Comparison of ENCODE assay signal across 34 cellular contexts in genomic region chr2:233338046-233338445, GRCh38. TPM values are rescaled to one million over a fixed set of nuclear protein-coding genes. Genes with fewer than 3 reads are reported as not detected.
DNase-seq lines count a peak whose midpoint lies in the region; ATAC-seq, FAIRE-seq and TF ChIP-seq lines count a peak whose summit lies in the region.
"Had no signal": no experiment of that assay in that cellular context is flagged by ENCODE, and none has a peak within 500 bp of the region (broad histone marks: within the 10 kb centered on the region; RNA-seq: fewer than 3 reads in every experiment).

No MANE protein-coding gene starts in this region.

- H3K36me3 ChIP-seq in K562 (ENCODE audit: control insufficient read depth, insufficient read depth, low read length) (no peaks in the 10 kb centered on the region), tibial nerve (no peaks in the 10 kb centered on the region)
- H3K36me3 ChIP-seq: brain microvascular endothelial cell, colonic mucosa, left ventricle myocardium inferior, ovary, thoracic aorta had no signal

- peak overlapping the region; percentile 55 for H3K27ac Mint-ChIP-seq in activated naive CD4-positive, alpha-beta T cell treated with anti-CD3 and anti-CD28 coated beads, Interleukin-2, amount 50 U/mL, for 24 hours
- H3K27ac Mint-ChIP-seq in activated naive CD4-positive, alpha-beta T cell treated with anti-CD3 and anti-CD28 coated beads for 36 hours, result no peak overlapping the region
- H3K27ac Mint-ChIP-seq in stimulated activated effector memory CD8-positive, alpha-beta T cell treated with anti-CD3 and anti-CD28 coated beads, Interleukin-12 subunit alpha, Interleukin-12 subunit beta, amount 100 ng/mL, for 72 hours, result peak overlapping the region; percentile 69
- H3K27ac Mint-ChIP-seq: effector memory CD8-positive, alpha-beta T cell; mesothelial cell of epicardium; natural killer cell; T-helper 17 cell had no signal

- POLR2A ChIA-PET in K562 (lab: Yijun Ruan, JAX), result interaction anchor here (0.8 to 0.9 kb wide), 2 partner anchors 9 to 11 kb away, joined by 3 to 4 read pairs; no protein-coding TSS in a partner anchor

- no peaks in the 10 kb centered on the region for H3K9me3 Mint-ChIP-seq in activated naive CD4-positive, alpha-beta T cell treated with anti-CD3 and anti-CD28 coated beads, Interleukin-2, amount 50 U/mL, for 24 hours
- no peaks in the 10 kb centered on the region for H3K9me3 Mint-ChIP-seq in activated naive CD4-positive, alpha-beta T cell treated with anti-CD3 and anti-CD28 coated beads for 36 hours
- H3K9me3 Mint-ChIP-seq in stimulated activated effector memory CD8-positive, alpha-beta T cell treated with anti-CD3 and anti-CD28 coated beads, Interleukin-12 subunit alpha, Interleukin-12 subunit beta, amount 100 ng/mL, for 72 hours, result no peaks in the 10 kb centered on the region
- H3K9me3 Mint-ChIP-seq: effector memory CD8-positive, alpha-beta T cell; natural killer cell had no signal

- H3K27ac ChIP-seq in K562 (ENCODE audit: extremely low read depth, low read depth, low read length) (no peak overlapping the region), tibial nerve (no peak overlapping the region)
- H3K27ac ChIP-seq: brain microvascular endothelial cell, colonic mucosa, left ventricle myocardium inferior, ovary, thoracic aorta had no signal

- no peaks in the 10 kb centered on the region for H3K9me1 ChIP-seq in K562 (ENCODE audit: control insufficient read depth, insufficient read depth, low read length)

- BruUV-seq in K562 (replicated peaks; lab: Mats Ljungman, UMichigan), result no TSS peak

- TF ChIP-seq POLR2A in NB4 (IDR thresholded peaks at IDR 0.05; ENCODE audit: extremely low read depth, insufficient read length) (no peak), K562 (conservative IDR thresholded peaks at IDR 0.05) (no peak), tibial nerve (IDR thresholded peaks at IDR 0.05) (no peak)

- no peak overlapping the region for H3K4me2 ChIP-seq in K562 (ENCODE audit: insufficient read depth, low read length)

- CTCF ChIA-PET in activated naive CD4-positive, alpha-beta T cell treated with anti-CD3 and anti-CD28 coated beads for 36 hours (lab: Charles Lee), result interaction anchor here (0.9 kb wide), 1 partner anchor 16 kb away, joined by 3 read pairs; no protein-coding TSS in a partner anchor
- CTCF ChIA-PET in K562 (lab: Yijun Ruan, JAX; ENCODE audit: low intra/inter-chr PET ratio), result no interaction called here

- no peak for DNase-seq in activated naive CD4-positive, alpha-beta T cell treated with anti-CD3 and anti-CD28 coated beads for 36 hours
- DNase-seq in NB4 (ENCODE audit: low read depth) (peak; percentile 80), K562 (ENCODE audit: extremely low read depth in 1 of 4, low spot score in 3 of 4) (no peak), tibial nerve (ENCODE audit: low spot score in 2 of 2) (no peak), germinal center (ENCODE audit: low spot score) (no peak)
- no peak for DNase-seq in stimulated activated effector memory CD8-positive, alpha-beta T cell treated with anti-CD3 and anti-CD28 coated beads, Interleukin-12 subunit alpha, Interleukin-12 subunit beta, amount 100 ng/mL, for 72 hours (ENCODE audit: low spot score in 2 of 2)
- DNase-seq: ACHN; activated CD4-positive, alpha-beta T cell treated with anti-CD3 and anti-CD28 coated beads for 48 hours; activated CD8-positive, alpha-beta memory T cell treated with anti-CD3 and anti-CD28 coated beads, Interleukin-2, amount 50 U/mL, for 4 hours; brain microvascular endothelial cell; colonic mucosa; effector memory CD8-positive, alpha-beta T cell; KG1; left ventricle myocardium inferior; MM.1S; natural killer cell; NCI-H146; NCI-H526; right cardiac atrium; RPMI8226; stimulated activated CD4-positive, alpha-beta T cell treated with anti-CD3 and anti-CD28 coated beads, Interleukin-12 subunit alpha, Interleukin-12 subunit beta, amount 100 ng/mL, for 4 hours; stimulated activated CD4-positive, alpha-beta T cell treated with anti-CD3 and anti-CD28 coated beads, Interleukin-4, amount 100 ng/mL, for 24 hours; stimulated activated naive CD8-positive, alpha-beta T cell treated with anti-CD3 and anti-CD28 coated beads, Interleukin-15, Interleukin-2, amounts not matched to agents 100 U/mL and 50 U/mL, for 24 hours; T-helper 17 cell had no signal

- in situ Hi-C loops in K562 (cut with MboI), result no loop called here

- TF ChIP-seq CTCF in NB4 (IDR thresholded peaks at IDR 0.05; ENCODE audit: low read depth, low read length) (no peak), K562 (IDR thresholded peaks at IDR 0.05 in 2 of 3, conservative IDR thresholded peaks at IDR 0.05 in 1 of 3; ENCODE audit: insufficient read depth in 2 of 3, low read depth in 1 of 3, low read length in 3 of 3) (0 out of 6 replicates have a peak, but pooled peaks of 1 of the 3 experiments have one; percentile 5), tibial nerve (IDR thresholded peaks at IDR 0.05) (no peak)

- H3K9me3 ChIP-seq in K562 (replicated peaks; ENCODE audit: control insufficient read depth, insufficient read depth, low read depth, low read length) (no peaks in the 10 kb centered on the region; the same call in 1 of the 2 replicates), tibial nerve (no peaks in the 10 kb centered on the region)
- H3K9me3 ChIP-seq: colonic mucosa, ovary, thoracic aorta had no signal

- TF ChIP-seq EP300 in K562 (IDR thresholded peaks at IDR 0.05; ENCODE audit: low read length) (no peak), tibial nerve (IDR thresholded peaks at IDR 0.05) (no peak)

- H3K4me1 ChIP-seq in K562 (replicated peaks in 1 of 2; ENCODE audit: control insufficient read depth in 2 of 2, insufficient read depth in 2 of 2, low read length in 2 of 2), result peaks cover 0 to 6% of the 10 kb centered on the region in 2 experiments; a peak in 4 of 5 replicates
- no peaks in the 10 kb centered on the region for H3K4me1 ChIP-seq in tibial nerve
- H3K4me1 ChIP-seq: colonic mucosa, left ventricle myocardium inferior had no signal

- FAIRE-seq in K562 (lab: Jason Lieb, UNC), result no peak
- FAIRE-seq: frontal cortex, GM12892 had no signal

- H3K4me3 ChIP-seq in NB4 (ENCODE audit: low read depth, low read length) (no peak overlapping the region), K562 (no peak overlapping the region), tibial nerve (no peak overlapping the region)
- H3K4me3 ChIP-seq: colonic mucosa, left ventricle myocardium inferior, ovary, thoracic aorta had no signal

- no peak overlapping the region for H2AFZ ChIP-seq in K562 (ENCODE audit: low read depth, low read length)

- ATAC-seq in K562, result peak; percentile 41; the same call in 2 of the 3 replicates
- no peak for ATAC-seq in stimulated activated effector memory CD8-positive, alpha-beta T cell treated with anti-CD3 and anti-CD28 coated beads, Interleukin-12 subunit alpha, Interleukin-12 subunit beta, amount 100 ng/mL, for 72 hours
- no peak for ATAC-seq in HG02981 (IDR thresholded peaks at IDR 0.05; ENCODE audit: unreplicated experiment)
- ATAC-seq: effector memory CD8-positive, alpha-beta T cell; esophagus mucosa; natural killer cell; right cardiac atrium; stimulated activated naive CD8-positive, alpha-beta T cell treated with anti-CD3 and anti-CD28 coated beads, Interleukin-15, Interleukin-2, amounts not matched to agents 100 U/mL and 50 U/mL, for 24 hours; T-helper 17 cell had no signal

- WGBS in K562 (ENCODE audit: insufficient coverage, low coverage, missing lambda C conversion rate), result 6% methylated on average over 2 of the region's 5 CpGs
- WGBS in tibial nerve, 2 donors, result 68 to 80% methylated on average over 5 of the region's 5 CpGs

- no peak overlapping the region for H3K4me3 Mint-ChIP-seq in activated naive CD4-positive, alpha-beta T cell treated with anti-CD3 and anti-CD28 coated beads, Interleukin-2, amount 50 U/mL, for 24 hours
- no peak overlapping the region for H3K4me3 Mint-ChIP-seq in activated naive CD4-positive, alpha-beta T cell treated with anti-CD3 and anti-CD28 coated beads for 36 hours
- H3K4me3 Mint-ChIP-seq in stimulated activated effector memory CD8-positive, alpha-beta T cell treated with anti-CD3 and anti-CD28 coated beads, Interleukin-12 subunit alpha, Interleukin-12 subunit beta, amount 100 ng/mL, for 72 hours, result no peak overlapping the region
- H3K4me3 Mint-ChIP-seq: CD14-positive monocyte; effector memory CD8-positive, alpha-beta T cell; mesothelial cell of epicardium; natural killer cell; T-helper 17 cell had no signal

- intact Hi-C loops in activated naive CD4-positive, alpha-beta T cell treated with anti-CD3 and anti-CD28 coated beads for 36 hours (cut with micrococcal nuclease), result no loop called here
- intact Hi-C loops in K562 (cut with micrococcal nuclease), result no loop called here

- TF ChIP-seq RAD21 in K562 (CRISPR knock-in tag; conservative IDR thresholded peaks at IDR 0.05 in 1 of 2, IDR thresholded peaks at IDR 0.05 in 1 of 2), result no peak

- no peaks in the 10 kb centered on the region for H3K27me3 Mint-ChIP-seq in activated naive CD4-positive, alpha-beta T cell treated with anti-CD3 and anti-CD28 coated beads, Interleukin-2, amount 50 U/mL, for 24 hours
- no peaks in the 10 kb centered on the region for H3K27me3 Mint-ChIP-seq in activated naive CD4-positive, alpha-beta T cell treated with anti-CD3 and anti-CD28 coated beads for 36 hours (ENCODE audit: low read depth)
- H3K27me3 Mint-ChIP-seq: effector memory CD8-positive, alpha-beta T cell; T-helper 17 cell had no signal

- peaks cover 1% of the 10 kb centered on the region for H3K36me3 Mint-ChIP-seq in activated naive CD4-positive, alpha-beta T cell treated with anti-CD3 and anti-CD28 coated beads, Interleukin-2, amount 50 U/mL, for 24 hours
- H3K36me3 Mint-ChIP-seq in activated naive CD4-positive, alpha-beta T cell treated with anti-CD3 and anti-CD28 coated beads for 36 hours (ENCODE audit: low read depth), result no peaks in the 10 kb centered on the region
- no peaks in the 10 kb centered on the region for H3K36me3 Mint-ChIP-seq in stimulated activated effector memory CD8-positive, alpha-beta T cell treated with anti-CD3 and anti-CD28 coated beads, Interleukin-12 subunit alpha, Interleukin-12 subunit beta, amount 100 ng/mL, for 72 hours
- H3K36me3 Mint-ChIP-seq: mesothelial cell of epicardium, natural killer cell had no signal

- H3K4me1 Mint-ChIP-seq in activated naive CD4-positive, alpha-beta T cell treated with anti-CD3 and anti-CD28 coated beads, Interleukin-2, amount 50 U/mL, for 24 hours, result peaks cover 30% of the 10 kb centered on the region
- H3K4me1 Mint-ChIP-seq in activated naive CD4-positive, alpha-beta T cell treated with anti-CD3 and anti-CD28 coated beads for 36 hours (ENCODE audit: low read depth), result peaks cover 11% of the 10 kb centered on the region
- peaks cover 23% of the 10 kb centered on the region for H3K4me1 Mint-ChIP-seq in stimulated activated effector memory CD8-positive, alpha-beta T cell treated with anti-CD3 and anti-CD28 coated beads, Interleukin-12 subunit alpha, Interleukin-12 subunit beta, amount 100 ng/mL, for 72 hours
- H3K4me1 Mint-ChIP-seq: mesothelial cell of epicardium had no signal

- H4K20me1 ChIP-seq in K562 (replicated peaks; ENCODE audit: control insufficient read depth, insufficient read depth, low read length), result no peaks in the 10 kb centered on the region

- H3K27me3 ChIP-seq in K562 (ENCODE audit: control insufficient read depth in 2 of 2, insufficient read depth in 2 of 2, low read length in 2 of 2), result 0 out of 5 replicates have a peak, but pooled peaks cover 0 to 5% of the 10 kb centered on the region in 2 experiments
- H3K27me3 ChIP-seq in tibial nerve, result no peaks in the 10 kb centered on the region
- H3K27me3 ChIP-seq: brain microvascular endothelial cell, colonic mucosa, ovary had no signal

- peak overlapping the region in 1 of 2 experiments; percentile 58; a peak in 1 of 4 replicates for H3K9ac ChIP-seq in K562 (ENCODE audit: insufficient read depth in 1 of 2, low read depth in 2 of 2, low read length in 2 of 2)

- H3K79me2 ChIP-seq in K562 (ENCODE audit: control insufficient read depth, insufficient read depth, low read length), result no peaks in the 10 kb centered on the region

RNA-seq across cellular contexts. Expression of gene DGKD, which starts 16.2 kb away (rescaled TPM):
- total RNA-seq in activated naive CD4-positive, alpha-beta T cell treated with anti-CD3 and anti-CD28 coated beads for 36 hours, result 10 to 100 TPM; 68.9 to 72.3 TPM
- total RNA-seq in K562 (2011; cell fraction: chromatin; rRNA removed; ENCODE audit: low replicate concordance), result 163 and 241 TPM in 2 replicates
- 70.9 and 79.1 TPM in 2 replicates for total RNA-seq in K562 (2011; cell fraction: nucleolus; rRNA removed)
- 80.4 and 94.8 TPM in 2 replicates for total RNA-seq in K562 (2011; cell fraction: nucleoplasm; rRNA removed)
- 7.9 and 11.1 TPM in 2 replicates for total RNA-seq in K562 (2014; rRNA removed)
- total RNA-seq in K562 (2014; rRNA removed; fragmentation: Illumina TruSeq; extraction: Trizol), result 10.6 and 13.4 TPM in 2 replicates
- 9.4 and 9.5 TPM in 2 replicates for total RNA-seq in K562 (2015; rRNA removed; fragmentation: Illumina TruSeq; extraction: Trizol)
- total RNA-seq in K562 (2021), result 22.8 and 29.5 TPM in 2 replicates
- polyA plus RNA-seq in K562 (2011; rRNA removed), result 18.5 and 21.9 TPM in 2 replicates
- polyA plus RNA-seq in K562 (2011; cell fraction: cytosol; rRNA removed), result 8.9 and 9.0 TPM in 2 replicates
- polyA plus RNA-seq in K562 (2011; cell fraction: nucleus; rRNA removed), result 107 and 120 TPM in 2 replicates
- 16.7 and 18.9 TPM in 2 replicates for polyA plus RNA-seq in K562 (2012)
- polyA plus RNA-seq in K562 (2014; fragmentation: Illumina TruSeq; extraction: Trizol), result 13.8 and 15.4 TPM in 2 replicates
- polyA plus RNA-seq in K562 (2014; fragmentation: Nextera tagmentation; extraction: Ambion mirVana), result under 1 TPM; 0.52 to 0.66 TPM
- polyA plus RNA-seq in K562 (2014; rRNA removed), result 18.2 and 18.6 TPM in 2 replicates
- 26.1 and 43.5 TPM in 2 replicates for polyA minus RNA-seq in K562 (2011; rRNA and poly(A)+ RNA removed)
- polyA minus RNA-seq in K562 (2011; cell fraction: cytosol; rRNA and poly(A)+ RNA removed), result 10.3 and 13.8 TPM in 2 replicates
- 19.5 and 27.5 TPM in 2 replicates for polyA minus RNA-seq in K562 (2011; cell fraction: nucleus; rRNA and poly(A)+ RNA removed)
- 10 to 100 TPM in 1 of 4 donors, 1 to 10 TPM in 3; 6.5 to 11.7 (median 7.4) TPM for total RNA-seq in tibial nerve

RNA-seq across cellular contexts. Expression of gene SAG, which starts 30.4 kb away (rescaled TPM):
- total RNA-seq in activated naive CD4-positive, alpha-beta T cell treated with anti-CD3 and anti-CD28 coated beads for 36 hours, result under 1 TPM in 1 of 2 experiments, not detected in 1; 0.19 TPM
- not detected in 2 replicates for total RNA-seq in K562 (2011; cell fraction: chromatin; rRNA removed; ENCODE audit: low replicate concordance)
- not detected in 2 replicates for total RNA-seq in K562 (2011; cell fraction: nucleolus; rRNA removed)
- total RNA-seq in K562 (2011; cell fraction: nucleoplasm; rRNA removed), result not detected in 2 replicates
- total RNA-seq in K562 (2014; rRNA removed), result not detected in 2 replicates
- not detected in 2 replicates for total RNA-seq in K562 (2014; rRNA removed; fragmentation: Illumina TruSeq; extraction: Trizol)
- total RNA-seq in K562 (2015; rRNA removed; fragmentation: Illumina TruSeq; extraction: Trizol), result 0.04 TPM in 1 of 2 replicates, not detected in the other
- total RNA-seq in K562 (2021), result 0.64 TPM in 1 of 2 replicates, not detected in the other
- not detected in 2 replicates for polyA plus RNA-seq in K562 (2011; rRNA removed)
- not detected in 2 replicates for polyA plus RNA-seq in K562 (2011; cell fraction: cytosol; rRNA removed)
- not detected in 2 replicates for polyA plus RNA-seq in K562 (2011; cell fraction: nucleus; rRNA removed)
- 0.03 TPM in 1 of 2 replicates, not detected in the other for polyA plus RNA-seq in K562 (2012)
- polyA plus RNA-seq in K562 (2014; fragmentation: Illumina TruSeq; extraction: Trizol), result not detected in 2 replicates
- under 1 TPM; 0.06 to 0.56 TPM for polyA plus RNA-seq in K562 (2014; fragmentation: Nextera tagmentation; extraction: Ambion mirVana)
- polyA plus RNA-seq in K562 (2014; rRNA removed), result not detected in 2 replicates
- polyA minus RNA-seq in K562 (2011; rRNA and poly(A)+ RNA removed), result not detected in 2 replicates
- polyA minus RNA-seq in K562 (2011; cell fraction: cytosol; rRNA and poly(A)+ RNA removed), result not detected in 2 replicates
- 0.11 TPM in 1 of 2 replicates, not detected in the other for polyA minus RNA-seq in K562 (2011; cell fraction: nucleus; rRNA and poly(A)+ RNA removed)
- total RNA-seq in tibial nerve, result not detected
- total RNA-seq: esophagus mucosa, left ventricle myocardium inferior, mesothelial cell of epicardium, ovary, right cardiac atrium, SK-MEL-5, thoracic aorta had no signal
- polyA plus RNA-seq: ovary, right cardiac atrium had no signal
